Comparison of ENCODE assay signal across 21 cellular contexts in genomic region chr7:32611700-32612099, GRCh38.
DNase-seq lines count a peak whose midpoint lies in the region; ATAC-seq and TF ChIP-seq lines count a peak whose summit lies in the region.
"Had no signal": no experiment of that assay in that cellular context is flagged by ENCODE, and none has a peak within 500 bp of the region (broad histone marks: within the 10 kb centered on the region; RNA-seq: fewer than 3 reads in every experiment).

No MANE protein-coding gene starts in this region.

- H3K4me1 ChIP-seq in breast epithelium (no peaks in the 10 kb centered on the region), psoas muscle (no peaks in the 10 kb centered on the region), aorta (ENCODE audit: control insufficient read depth in 1 of 2, insufficient read depth in 2 of 2, low read length in 2 of 2) (peaks cover 2 to 4% of the 10 kb centered on the region in 2 donors)
- H3K4me1 ChIP-seq: BE2C, upper lobe of left lung had no signal

- CTCF ChIA-PET in MCF 10A (lab: Yijun Ruan, JAX), result no interaction called here

- H3K36me3 Mint-ChIP-seq in MCF 10A (ENCODE audit: insufficient read depth, unreplicated experiment), result no peaks in the 10 kb centered on the region
- H3K36me3 Mint-ChIP-seq in glutamatergic neuron (ENCODE audit: unreplicated experiment), result no peaks in the 10 kb centered on the region

- H3K27me3 Mint-ChIP-seq in MCF 10A (ENCODE audit: insufficient read depth, unreplicated experiment) (no peaks in the 10 kb centered on the region), glutamatergic neuron (ENCODE audit: unreplicated experiment) (peaks cover 2% of the 10 kb centered on the region)
- H3K27me3 Mint-ChIP-seq: activated CD4-positive, alpha-beta T cell treated with anti-CD3 and anti-CD28 coated beads, Interleukin-2, amount 10 ng/mL, durations not matched to agents 24 days and 14 days had no signal

- intact Hi-C loops in breast epithelium (cut with DNase I; ENCODE audit: low total_unique reads) (no loop called here), MCF 10A (cut with micrococcal nuclease) (no loop called here), psoas muscle (cut with DNase I) (no loop called here), aorta (cut with DNase I) (no loop called here)

- H3K36me3 ChIP-seq in breast epithelium (no peaks in the 10 kb centered on the region), psoas muscle (ENCODE audit: insufficient read depth in 1 of 2, low read depth in 1 of 2) (no peaks in the 10 kb centered on the region), aorta (ENCODE audit: control insufficient read depth in 1 of 2, insufficient read depth in 2 of 2, low read length in 1 of 2) (no peaks in the 10 kb centered on the region)
- H3K36me3 ChIP-seq: adrenal gland, BE2C, upper lobe of left lung had no signal

- H3K27ac Mint-ChIP-seq in MCF 10A (ENCODE audit: low read depth, unreplicated experiment) (no peak overlapping the region), glutamatergic neuron (ENCODE audit: unreplicated experiment) (no peak overlapping the region)
- H3K27ac Mint-ChIP-seq: activated CD4-positive, alpha-beta T cell treated with anti-CD3 and anti-CD28 coated beads, Interleukin-2, amount 10 ng/mL, durations not matched to agents 24 days and 14 days had no signal

- TF ChIP-seq CTCF in breast epithelium (IDR thresholded peaks at IDR 0.05) (no peak), MCF 10A (IDR thresholded peaks at IDR 0.05; ENCODE audit: unreplicated experiment) (no peak), psoas muscle (IDR thresholded peaks at IDR 0.05) (no peak), glutamatergic neuron (IDR thresholded peaks at IDR 0.05; ENCODE audit: partially characterized antibody, unreplicated experiment) (no peak)

- no peak overlapping the region for H3K4me3 ChIP-seq in breast epithelium
- H3K4me3 ChIP-seq in psoas muscle, result no peak overlapping the region
- no peak overlapping the region for H3K4me3 ChIP-seq in aorta (ENCODE audit: low read length in 2 of 2)
- H3K4me3 ChIP-seq: adrenal gland, upper lobe of left lung had no signal

- no peak for TF ChIP-seq POLR2A in breast epithelium (IDR thresholded peaks at IDR 0.05)

- H3K9me3 ChIP-seq in breast epithelium (no peaks in the 10 kb centered on the region), psoas muscle (no peaks in the 10 kb centered on the region), aorta (ENCODE audit: control insufficient read depth, low read length) (no peaks in the 10 kb centered on the region)
- H3K9me3 ChIP-seq: adrenal gland, BE2C, upper lobe of left lung had no signal

- DNase-seq in breast epithelium (ENCODE audit: low spot score in 2 of 2), result no peak
- no peak for DNase-seq in MCF 10A (ENCODE audit: unreplicated experiment)
- DNase-seq in foreskin melanocyte, result peak; percentile 97
- no peak for DNase-seq in psoas muscle
- no peak for DNase-seq in aorta
- no peak for DNase-seq in glutamatergic neuron
- DNase-seq in central memory CD4-positive, alpha-beta T cell, result no peak
- DNase-seq: activated CD4-positive, alpha-beta T cell treated with anti-CD3 and anti-CD28 coated beads, Interleukin-2, amount 10 ng/mL, durations not matched to agents 24 days and 14 days; activated CD8-positive, alpha-beta memory T cell treated with anti-CD3 and anti-CD28 coated beads, Interleukin-2, amount 50 U/mL, for 48 hours; activated effector memory CD4-positive, alpha-beta T cell treated with anti-CD3 and anti-CD28 coated beads, Interleukin-2, amount 50 U/mL, for 16 hours; adrenal gland; BE2C; Calu3; kidney glomerular epithelial cell; NCI-H1105 treated with DMSO at 0.1 percent for 48 hours; NCI-H510A treated with DMSO at 0.1 percent for 48 hours; RPMI8226; SW 1271; upper lobe of left lung had no signal

- POLR2A ChIA-PET in MCF 10A (lab: Yijun Ruan, JAX), result interaction anchor here (1.2 kb wide), 1 partner anchor 29 kb away, joined by 3 read pairs; no protein-coding TSS in a partner anchor

- no peak for ATAC-seq in psoas muscle
- ATAC-seq in aorta (ENCODE audit: low FRiP score), result peak; percentile 53
- ATAC-seq in HG02884 (IDR thresholded peaks at IDR 0.05; ENCODE audit: unreplicated experiment), result no peak

- H3K27me3 ChIP-seq in breast epithelium (no peaks in the 10 kb centered on the region), psoas muscle (ENCODE audit: insufficient read depth in 3 of 3, low read length in 2 of 3) (no peaks in the 10 kb centered on the region), aorta (ENCODE audit: control insufficient read depth in 1 of 2, insufficient read depth in 2 of 2, low read length in 1 of 2) (no peaks in the 10 kb centered on the region)
- H3K27me3 ChIP-seq: adrenal gland, BE2C, upper lobe of left lung had no signal

- no peak overlapping the region for H3K4me3 Mint-ChIP-seq in MCF 10A (ENCODE audit: unreplicated experiment)
- H3K4me3 Mint-ChIP-seq in glutamatergic neuron (ENCODE audit: unreplicated experiment), result no peak overlapping the region
- H3K4me3 Mint-ChIP-seq: activated CD4-positive, alpha-beta T cell treated with anti-CD3 and anti-CD28 coated beads, Interleukin-2, amount 10 ng/mL, durations not matched to agents 24 days and 14 days had no signal

- peak overlapping the region; percentile 64 to 73 for H3K27ac ChIP-seq in breast epithelium
- peak overlapping the region; percentile 16 for H3K27ac ChIP-seq in psoas muscle
- H3K27ac ChIP-seq in aorta (ENCODE audit: low read depth in 1 of 2, low read length in 2 of 2), result no peak overlapping the region
- H3K27ac ChIP-seq: 22Rv1, upper lobe of left lung had no signal

- H3K9me3 Mint-ChIP-seq in MCF 10A (ENCODE audit: unreplicated experiment) (no peaks in the 10 kb centered on the region), glutamatergic neuron (ENCODE audit: unreplicated experiment) (no peaks in the 10 kb centered on the region)
- H3K9me3 Mint-ChIP-seq: activated CD4-positive, alpha-beta T cell treated with anti-CD3 and anti-CD28 coated beads, Interleukin-2, amount 10 ng/mL, durations not matched to agents 24 days and 14 days had no signal

- peaks cover 4% of the 10 kb centered on the region for H3K4me1 Mint-ChIP-seq in MCF 10A (ENCODE audit: insufficient read depth, unreplicated experiment)
- no peaks in the 10 kb centered on the region for H3K4me1 Mint-ChIP-seq in glutamatergic neuron (ENCODE audit: low read depth, unreplicated experiment)
- H3K4me1 Mint-ChIP-seq: activated CD4-positive, alpha-beta T cell treated with anti-CD3 and anti-CD28 coated beads, Interleukin-2, amount 10 ng/mL, durations not matched to agents 24 days and 14 days had no signal

- no TSS peak for BruUV-seq in MCF 10A (replicated peaks; lab: Mats Ljungman, UMichigan)

- 55 to 77% (median 60%) methylated on average over 1 of the region's 1 CpG for WGBS in psoas muscle, 3 donors
- WGBS in aorta, 2 donors, result 3 to 4% methylated on average over 1 of the region's 1 CpG

Comparison
In these comparisons a context has a peak if more than half of its experiments do, and no peak if none do; other contexts are left out.
1. H3K27ac ChIP-seq: peak in breast epithelium (2 of 2) and psoas muscle (single experiment); none in aorta (0 of 2).